ENCODE assay signal across 21 cellular contexts in the genomic region with DNA sequence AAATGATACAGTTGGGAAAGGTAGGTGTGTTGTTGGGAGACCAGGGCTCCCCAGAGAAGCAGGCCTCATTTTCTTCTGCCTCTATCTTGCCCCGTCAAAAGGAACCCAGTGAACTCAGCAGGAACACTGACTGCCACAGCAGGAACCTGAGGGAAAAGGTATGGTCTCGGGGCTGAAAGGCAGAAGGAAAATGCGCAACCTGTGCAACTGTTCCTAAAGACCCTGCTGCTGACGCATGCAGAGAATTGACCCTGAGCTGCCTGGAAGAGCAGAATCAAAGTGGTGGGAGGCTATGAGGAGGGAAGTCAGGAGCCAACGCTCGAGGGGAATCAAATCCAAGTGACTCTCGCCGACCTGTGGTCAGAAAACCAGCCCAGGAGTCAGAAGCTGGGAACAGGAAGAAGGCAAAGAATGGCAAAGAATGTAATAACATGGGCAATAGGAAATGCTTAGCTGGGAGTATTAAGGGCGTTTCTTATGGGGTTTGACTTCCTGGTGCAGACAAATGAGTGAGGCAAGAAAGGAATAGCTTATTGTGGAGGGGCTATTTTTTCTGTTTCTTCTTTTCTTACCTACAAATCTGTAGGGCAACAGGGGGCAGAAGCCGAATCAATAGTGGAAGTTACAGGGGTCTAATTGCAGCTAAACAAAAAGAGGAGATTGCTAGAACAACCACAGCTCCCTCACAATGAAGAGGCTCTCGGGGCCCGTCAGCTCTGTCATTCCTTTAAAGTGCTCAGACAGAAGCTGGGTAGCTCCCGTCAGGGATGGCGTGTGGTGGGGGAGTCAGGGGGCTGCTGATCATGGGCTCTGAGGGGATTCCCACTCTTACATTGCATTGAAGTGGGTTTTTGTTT.
A peak's percentile ranks its signal among the peaks of the same experiment; 100 is the strongest.
DNase-seq lines count a peak whose midpoint lies in the region; ATAC-seq lines count a peak whose summit lies in the region.
"Had no signal": no experiment of that assay in that cellular context is flagged by ENCODE, and none has a peak within 500 bp of the region (broad histone marks: within the 10 kb centered on the region; RNA-seq: fewer than 3 reads in every experiment).

No MANE protein-coding gene starts in this region.

- no peak for ATAC-seq in GM18873 (IDR thresholded peaks at IDR 0.05; ENCODE audit: low FRiP score, unreplicated experiment)
- ATAC-seq: activated T-cell treated with anti-CD3 and anti-CD28 coated beads, Interleukin-2, amount 50 U/mL, for 4 hours; GM12878 had no signal

- peak overlapping the region; percentile 42 for H3K27ac ChIP-seq in epithelial cell of prostate
- H3K27ac ChIP-seq: tibial artery had no signal

- DNase-seq in D341Med (ENCODE audit: low spot score) (peak; percentile 5), NCI-H226 (peak; percentile 20), epithelial cell of prostate (ENCODE audit: low read depth, low spot score) (no peak), mesenteric fat pad (ENCODE audit: low spot score) (peak; percentile 49), COLO829 (ENCODE audit: low spot score) (no peak), HUDEP-2 (lab: John Stamatoyannopoulos, UW; ENCODE audit: unreplicated experiment in 76 of 76) (no peak)
- no peak for DNase-seq in NK-92 treated with Interleukin-12 subunit alpha and Interleukin-12 subunit beta, amount 100 ng/mL, for 24 hours (lab: John Stamatoyannopoulos, UW)
- DNase-seq: activated CD4-positive, CD25-positive, alpha-beta regulatory T cell treated with anti-CD3 and anti-CD28 coated beads, Interleukin-2, amount 50 U/mL, for 72 hours; activated naive CD4-positive, alpha-beta T cell treated with anti-CD3 and anti-CD28 coated beads, Interleukin-2, amount 50 U/mL, for 16 hours; activated T-cell treated with anti-CD3 and anti-CD28 coated beads, Interleukin-2, amount 50 U/mL, for 4 hours; glutamatergic neuron; NCI-H1436; NCI-H526; right cardiac atrium; RPMI8226; stimulated activated CD4-positive, alpha-beta T cell treated with anti-CD3 and anti-CD28 coated beads, Interleukin-2, amount 100 ng/mL, for 24 hours; stimulated activated naive CD4-positive, alpha-beta T cell treated with Interleukin-2 at 50 U/mL for 16 hours; T1000 had no signal

Comparison
In these comparisons a context has a peak if more than half of its experiments do, and no peak if none do; other contexts are left out.
1. DNase-seq: peak in D341Med (single experiment), NCI-H226 (single experiment) and mesenteric fat pad (single experiment); none in epithelial cell of prostate (single experiment), NK-92 treated with Interleukin-12 subunit alpha and Interleukin-12 subunit beta, amount 100 ng/mL, for 24 hours (single experiment), COLO829 (single experiment) and HUDEP-2 (0 of 76).